In genomic region chr6:133961831-133962230, GRCh38 we compare ENCODE assay signal across 22 cellular contexts.
"Had no signal": no experiment of that assay in that cellular context is flagged by ENCODE, and none has a peak within 500 bp of the region (broad histone marks: within the 10 kb centered on the region; RNA-seq: fewer than 3 reads in every experiment).

No MANE protein-coding gene starts in this region.

- H3K27me3 Mint-ChIP-seq: activated CD4-positive, alpha-beta T cell treated with anti-CD3 and anti-CD28 coated beads, Interleukin-2, amount 10 ng/mL, durations not matched to agents 24 days and 14 days; activated CD8-positive, alpha-beta T cell treated with anti-CD3 and anti-CD28 coated beads for 36 hours; activated naive CD4-positive, alpha-beta T cell treated with anti-CD3 and anti-CD28 coated beads, Interleukin-2, amount 50 U/mL, for 24 hours; progenitor cell of endocrine pancreas had no signal

- H3K4me1 Mint-ChIP-seq: nephron progenitor cell had no signal

- H3K9me3 ChIP-seq: body of pancreas, left ventricle myocardium inferior, right atrium auricular region, stomach, testis, upper lobe of right lung had no signal

- H3K27me3 ChIP-seq: body of pancreas, dorsolateral prefrontal cortex, foreskin keratinocyte, right atrium auricular region, stomach, testis, upper lobe of right lung had no signal

- H3K27ac Mint-ChIP-seq: activated CD4-positive, alpha-beta T cell treated with anti-CD3 and anti-CD28 coated beads, Interleukin-2, amount 10 ng/mL, durations not matched to agents 24 days and 14 days; activated CD8-positive, alpha-beta T cell treated with anti-CD3 and anti-CD28 coated beads for 36 hours; nephron progenitor cell; progenitor cell of endocrine pancreas had no signal

- H3K27ac ChIP-seq: body of pancreas, epithelial cell of prostate, foreskin keratinocyte, left ventricle myocardium inferior, right atrium auricular region, stomach, upper lobe of right lung had no signal

- H3K36me3 ChIP-seq: left ventricle myocardium inferior, right atrium auricular region, stomach, upper lobe of right lung had no signal

- H3K4me1 ChIP-seq: foreskin keratinocyte, upper lobe of right lung had no signal

- DNase-seq: activated CD4-positive, alpha-beta T cell treated with anti-CD3 and anti-CD28 coated beads, Interleukin-2, amount 10 ng/mL, durations not matched to agents 24 days and 14 days; activated CD8-positive, alpha-beta T cell treated with anti-CD3 and anti-CD28 coated beads for 36 hours; activated gamma-delta T cell; activated T-cell treated with anti-CD3 and anti-CD28 coated beads, Interleukin-2, amount 50 U/mL, for 72 hours; body of pancreas; central memory CD4-positive, alpha-beta T cell; dorsolateral prefrontal cortex; foreskin keratinocyte; hypothalamus; kidney; left ventricle myocardium inferior; nephron progenitor cell; occipital lobe; stomach; T-helper 1 cell; T1000; testis; upper lobe of right lung had no signal

- H3K4me3 ChIP-seq: body of pancreas, left ventricle myocardium inferior, right atrium auricular region, stomach, testis, upper lobe of right lung had no signal

- ATAC-seq: activated CD8-positive, alpha-beta T cell treated with anti-CD3 and anti-CD28 coated beads for 36 hours; activated T-cell treated with anti-CD3 and anti-CD28 coated beads, Interleukin-2, amount 50 U/mL, for 72 hours; body of pancreas; foreskin keratinocyte; upper lobe of right lung had no signal

- H3K4me3 Mint-ChIP-seq: activated CD4-positive, alpha-beta T cell treated with anti-CD3 and anti-CD28 coated beads, Interleukin-2, amount 10 ng/mL, durations not matched to agents 24 days and 14 days; activated CD8-positive, alpha-beta T cell treated with anti-CD3 and anti-CD28 coated beads for 36 hours; activated naive CD4-positive, alpha-beta T cell treated with anti-CD3 and anti-CD28 coated beads, Interleukin-2, amount 50 U/mL, for 24 hours; nephron progenitor cell had no signal

- H3K9me3 Mint-ChIP-seq: activated CD4-positive, alpha-beta T cell treated with anti-CD3 and anti-CD28 coated beads, Interleukin-2, amount 10 ng/mL, durations not matched to agents 24 days and 14 days; activated CD8-positive, alpha-beta T cell treated with anti-CD3 and anti-CD28 coated beads for 36 hours; activated naive CD4-positive, alpha-beta T cell treated with anti-CD3 and anti-CD28 coated beads, Interleukin-2, amount 50 U/mL, for 24 hours; activated T-cell treated with anti-CD3 and anti-CD28 coated beads, Interleukin-2, amount 50 U/mL, for 72 hours had no signal
